ENCODE assay signal across 24 cellular contexts in genomic region chr10:99007457-99007856, GRCh38.
"Had no signal": no experiment of that assay in that cellular context is flagged by ENCODE, and none has a peak within 500 bp of the region (broad histone marks: within the 10 kb centered on the region; RNA-seq: fewer than 3 reads in every experiment).

No MANE protein-coding gene starts in this region.

- H3K36me3 ChIP-seq: left ventricle myocardium inferior, pancreas, prostate gland, spleen, suprapubic skin, tibial nerve, uterus had no signal

- H3K36me3 Mint-ChIP-seq: stimulated activated effector memory CD8-positive, alpha-beta T cell treated with anti-CD3 and anti-CD28 coated beads, Interleukin-12 subunit alpha, Interleukin-12 subunit beta, amount 100 ng/mL, for 72 hours had no signal

- H3K9me3 ChIP-seq: pancreas, prostate gland, uterus had no signal

- ATAC-seq: mucosa of descending colon; naive thymus-derived CD4-positive, alpha-beta T cell; natural killer cell treated with Interleukin-12 subunit alpha and Interleukin-12 subunit beta and Interleukin-15 and Interleukin-18, amount 100 ng/mL, for 72 hours; pancreas; right cardiac atrium; sciatic nerve; stimulated activated effector memory CD8-positive, alpha-beta T cell treated with anti-CD3 and anti-CD28 coated beads, Interleukin-12 subunit alpha, Interleukin-12 subunit beta, amount 100 ng/mL, for 72 hours had no signal

- H3K4me3 Mint-ChIP-seq: naive thymus-derived CD4-positive, alpha-beta T cell; natural killer cell treated with Interleukin-12 subunit alpha and Interleukin-12 subunit beta and Interleukin-15 and Interleukin-18, amount 100 ng/mL, for 72 hours; stimulated activated effector memory CD8-positive, alpha-beta T cell treated with anti-CD3 and anti-CD28 coated beads, Interleukin-12 subunit alpha, Interleukin-12 subunit beta, amount 100 ng/mL, for 72 hours; stimulated activated naive CD8-positive, alpha-beta T cell treated with anti-CD3 and anti-CD28 coated beads, Interleukin-15, Interleukin-2, amounts not matched to agents 100 ng/mL and 50 ng/mL, for 24 hours; type B pancreatic cell had no signal

- H3K4me3 ChIP-seq: left ventricle myocardium inferior, lung, mucosa of descending colon, pancreas, prostate gland, skin epidermis, spleen, suprapubic skin, tibial nerve, uterus had no signal

- FAIRE-seq: pancreas had no signal

- H3K27me3 ChIP-seq: pancreas, suprapubic skin, tibial nerve, uterus had no signal

- DNase-seq: islet precursor cell; left ventricle myocardium inferior; midbrain; mucosa of descending colon; naive thymus-derived CD4-positive, alpha-beta T cell; nucleus accumbens; pancreas; posterior cingulate gyrus; retina; stimulated activated CD4-positive, alpha-beta T cell treated with anti-CD3 and anti-CD28 coated beads, Interleukin-4, amount 100 ng/mL, for 24 hours; stimulated activated naive CD4-positive, alpha-beta T cell; uterus had no signal

- H3K27ac Mint-ChIP-seq: naive thymus-derived CD4-positive, alpha-beta T cell; natural killer cell treated with Interleukin-12 subunit alpha and Interleukin-12 subunit beta and Interleukin-15 and Interleukin-18, amount 100 ng/mL, for 72 hours; stimulated activated effector memory CD8-positive, alpha-beta T cell treated with anti-CD3 and anti-CD28 coated beads, Interleukin-12 subunit alpha, Interleukin-12 subunit beta, amount 100 ng/mL, for 72 hours; stimulated activated naive CD8-positive, alpha-beta T cell treated with anti-CD3 and anti-CD28 coated beads, Interleukin-15, Interleukin-2, amounts not matched to agents 100 ng/mL and 50 ng/mL, for 24 hours; type B pancreatic cell had no signal

- H3K4me1 Mint-ChIP-seq: naive thymus-derived CD4-positive, alpha-beta T cell; stimulated activated effector memory CD8-positive, alpha-beta T cell treated with anti-CD3 and anti-CD28 coated beads, Interleukin-12 subunit alpha, Interleukin-12 subunit beta, amount 100 ng/mL, for 72 hours had no signal

- H3K4me1 ChIP-seq: left ventricle myocardium inferior, pancreas, prostate gland, spleen, tibial nerve, uterus had no signal

- H3K27ac ChIP-seq: left ventricle myocardium inferior, pancreas, prostate gland, spleen, suprapubic skin, tibial nerve, uterus had no signal

- H3K27me3 Mint-ChIP-seq: natural killer cell treated with Interleukin-12 subunit alpha and Interleukin-12 subunit beta and Interleukin-15 and Interleukin-18, amount 100 ng/mL, for 72 hours; stimulated activated naive CD8-positive, alpha-beta T cell treated with anti-CD3 and anti-CD28 coated beads, Interleukin-15, Interleukin-2, amounts not matched to agents 100 ng/mL and 50 ng/mL, for 24 hours; type B pancreatic cell had no signal
